ENCODE assay signal across 25 cellular contexts in genomic region chr17:31663576-31663975, GRCh38.
DNase-seq lines count a peak whose midpoint lies in the region; ATAC-seq and TF ChIP-seq lines count a peak whose summit lies in the region.
"Had no signal": no experiment of that assay in that cellular context is flagged by ENCODE, and none has a peak within 500 bp of the region (broad histone marks: within the 10 kb centered on the region; RNA-seq: fewer than 3 reads in every experiment).

No MANE protein-coding gene starts in this region.

- in situ Hi-C loops in ACHN (cut with HindIII; ENCODE audit: low pct_ligation_motif_present, low pct_unique_long_range_greater_than_20kb, low sequenced_read_pairs) (no loop called here), IMR-90 (cut with MboI; ENCODE audit: low sequenced_read_pairs) (no loop called here), brain microvascular endothelial cell (cut with HindIII; ENCODE audit: low pct_ligation_motif_present, low sequenced_read_pairs) (no loop called here)

- no peak overlapping the region for H2BK15ac ChIP-seq in IMR-90 (ENCODE audit: low read depth, low read length)

- dilution Hi-C loops in IMR-90 (cut with HindIII; ENCODE audit: low sequenced_read_pairs, unreplicated experiment) = no loop called here

- H2BK120ac ChIP-seq in IMR-90 (ENCODE audit: low read depth, low read length) = no peak overlapping the region

- intact Hi-C loops in IMR-90 (cut with micrococcal nuclease) = no loop called here

- no peak overlapping the region for H2BK20ac ChIP-seq in IMR-90 (ENCODE audit: low read depth, low read length)

- POLR2A ChIA-PET in IMR-90 (lab: Charles Lee; ENCODE audit: unreplicated experiment) = no interaction called here

- H3K36me3 ChIP-seq in IMR-90 (ENCODE audit: control insufficient read depth, insufficient read depth, low read length) = no peaks in the 10 kb centered on the region
- no peaks in the 10 kb centered on the region for H3K36me3 ChIP-seq in brain microvascular endothelial cell (replicated peaks)
- no peaks in the 10 kb centered on the region for H3K36me3 ChIP-seq in Karpas-422 (ENCODE audit: insufficient read depth, low read length)
- H3K36me3 ChIP-seq: esophagus muscularis mucosa, WERI-Rb-1 had no signal

- H3K9me3 ChIP-seq in IMR-90 (ENCODE audit: control insufficient read depth, insufficient read depth, low read length) (peaks cover 22% of the 10 kb centered on the region), Karpas-422 (ENCODE audit: low read length) (peaks cover 3% of the 10 kb centered on the region; the same call in 1 of the 2 replicates)

- H4K8ac ChIP-seq in IMR-90 (ENCODE audit: low read depth in 2 of 2, low read length in 2 of 2) = no peak overlapping the region

- H3K27ac ChIP-seq in IMR-90 (ENCODE audit: insufficient read depth, low read length) = no peak overlapping the region
- no peak overlapping the region for H3K27ac ChIP-seq in brain microvascular endothelial cell
- no peak overlapping the region for H3K27ac ChIP-seq in Karpas-422 (ENCODE audit: low read length)
- H3K27ac ChIP-seq: esophagus muscularis mucosa, WERI-Rb-1 had no signal

- H4K91ac ChIP-seq in IMR-90 (ENCODE audit: insufficient read depth, low read depth, low read length) = no peak overlapping the region

- H2AK9ac ChIP-seq in IMR-90 (replicated peaks; ENCODE audit: low read depth, low read length, poor library complexity) = no peak overlapping the region

- no CpG with 5 or more reads among the region's 2 CpGs for WGBS in IMR-90 (ENCODE audit: extremely low coverage in 2 of 2, insufficient read length in 1 of 2), 2 experiments

- no peak overlapping the region for H2AK5ac ChIP-seq in IMR-90 (ENCODE audit: low read depth, low read length)

- H3K18ac ChIP-seq in IMR-90 (ENCODE audit: low read depth, low read length) = no peak overlapping the region

- H3K9ac ChIP-seq in IMR-90 (ENCODE audit: low read depth, low read length) = no peak overlapping the region
- H3K9ac ChIP-seq in Karpas-422 (ENCODE audit: low read length) = no peak overlapping the region

- TF ChIP-seq CTCF in IMR-90 (conservative IDR thresholded peaks at IDR 0.05; ENCODE audit: low read depth, low read length) (no peak), brain microvascular endothelial cell (IDR thresholded peaks at IDR 0.05; ENCODE audit: low read depth, low read length, missing control alignments) (no peak)

- H2AFZ ChIP-seq in IMR-90 (replicated peaks; ENCODE audit: low read length, poor library complexity) (no peak overlapping the region), Karpas-422 (ENCODE audit: low read length) (no peak overlapping the region)

- CTCF ChIA-PET in IMR-90 (lab: Yijun Ruan, JAX) = no interaction called here

- H3K4ac ChIP-seq in IMR-90 (ENCODE audit: low read depth, low read length) = no peak overlapping the region

- no peak overlapping the region for H3K4me2 ChIP-seq in IMR-90 (ENCODE audit: low read depth, low read length)
- no peak overlapping the region for H3K4me2 ChIP-seq in Karpas-422 (ENCODE audit: low read depth, low read length, poor library complexity, severe bottlenecking)

- no peak for ATAC-seq in IMR-90 (ENCODE audit: low read depth)
- ATAC-seq: activated naive CD4-positive, alpha-beta T cell treated with anti-CD3 and anti-CD28 coated beads, Interleukin-2, amount 50 U/mL, for 72 hours; activated T-helper 17 cell treated with anti-CD3 and anti-CD28 coated beads, Interleukin-2, amount 50 U/mL, for 72 hours; left colon; PC-3; stimulated activated effector memory CD8-positive, alpha-beta T cell treated with anti-CD3 and anti-CD28 coated beads, Interleukin-12 subunit alpha, Interleukin-12 subunit beta, amount 100 ng/mL, for 72 hours had no signal

- DNase-seq in ACHN (peak; percentile 16), IMR-90 (peak; percentile 28), dermis blood vessel endothelial cell (peak; percentile 31), glomerular endothelial cell (ENCODE audit: extremely low read depth, low read depth, low spot score) (peak; percentile 31), HT-29 (ENCODE audit: low spot score) (no peak), brain microvascular endothelial cell (no peak), Karpas-422 (no peak), D341Med (ENCODE audit: low spot score) (no peak)
- DNase-seq: activated CD4-positive, alpha-beta T cell treated with anti-CD3 and anti-CD28 coated beads, Interleukin-2, amount 50 U/mL, for 1 hour; effector memory CD4-positive, alpha-beta T cell; H9; head of caudate nucleus; left colon; NCI-H1105 treated with DMSO at 0.1 percent for 48 hours; NCI-H2081 treated with DMSO at 0.1 percent for 48 hours; NCI-H446; nucleus accumbens; PC-3; SHP77 treated with DMSO at 0.1 percent for 48 hours; T-helper 9 cell; WERI-Rb-1 had no signal

- H3K79me1 ChIP-seq in IMR-90 (ENCODE audit: low read depth in 1 of 2, low read length in 2 of 2) = no peaks in the 10 kb centered on the region

- H3K9me2 ChIP-seq in Karpas-422 (replicated peaks; ENCODE audit: insufficient read depth, low read length) = no peaks in the 10 kb centered on the region

- H2BK5ac ChIP-seq in IMR-90 (ENCODE audit: low read depth, low read length, poor library complexity, severe bottlenecking) = no peak overlapping the region

- no peaks in the 10 kb centered on the region for H4K20me1 ChIP-seq in IMR-90 (ENCODE audit: insufficient read depth, low read length)
- H4K20me1 ChIP-seq in Karpas-422 (ENCODE audit: insufficient read depth, low read depth, low read length) = no peaks in the 10 kb centered on the region

- H3K4me1 ChIP-seq in IMR-90 (ENCODE audit: control insufficient read depth, insufficient read depth, low read length) = no peaks in the 10 kb centered on the region
- no peaks in the 10 kb centered on the region for H3K4me1 ChIP-seq in Karpas-422 (ENCODE audit: low read length)
- H3K4me1 ChIP-seq: esophagus muscularis mucosa had no signal

- no peak overlapping the region for H4K5ac ChIP-seq in IMR-90 (ENCODE audit: low read depth, low read length)

- peaks cover 1% of the 10 kb centered on the region; the same call in 1 of the 2 replicates for H3K9me1 ChIP-seq in IMR-90 (ENCODE audit: insufficient read depth, low read length)

- no peaks in the 10 kb centered on the region for H3K79me2 ChIP-seq in Karpas-422 (ENCODE audit: low read length)

- no TSS peak for BruUV-seq in IMR-90 (replicated peaks; lab: Mats Ljungman, UMichigan)

- no peak for TF ChIP-seq RAD21 in IMR-90 (IDR thresholded peaks at IDR 0.05; ENCODE audit: low read length)

- no peak overlapping the region for H3K4me3 ChIP-seq in IMR-90 (ENCODE audit: insufficient read depth, low read depth, low read length)
- no peak overlapping the region for H3K4me3 ChIP-seq in brain microvascular endothelial cell (ENCODE audit: low read depth, low read length)
- H3K4me3 ChIP-seq in Karpas-422 (ENCODE audit: low read length) = no peak overlapping the region
- H3K4me3 ChIP-seq: esophagus muscularis mucosa had no signal

- no peak overlapping the region for H3K14ac ChIP-seq in IMR-90 (replicated peaks; ENCODE audit: low read depth, low read length)

- no peak for TF ChIP-seq POLR2A in IMR-90 (IDR thresholded peaks at IDR 0.05; ENCODE audit: low read depth, low read length)

- no peak overlapping the region for H3K23ac ChIP-seq in IMR-90 (ENCODE audit: low read depth, low read length)

- H3K27me3 ChIP-seq in IMR-90 (ENCODE audit: control insufficient read depth, insufficient read depth, low read length) (peaks cover 2% of the 10 kb centered on the region; the same call in 1 of the 2 replicates), brain microvascular endothelial cell (replicated peaks) (no peaks in the 10 kb centered on the region), Karpas-422 (ENCODE audit: low read length) (no peaks in the 10 kb centered on the region)
- H3K27me3 ChIP-seq: esophagus muscularis mucosa had no signal

- H3K56ac ChIP-seq in IMR-90 (ENCODE audit: extremely low read depth, insufficient read depth, low read length) = no peak overlapping the region

TF ChIP-seq in IMR-90, 13 proteins besides CTCF, POLR2A, EP300 and RAD21:
- TF ChIP-seq MAZ (IDR thresholded peaks at IDR 0.05; ENCODE audit: borderline replicate concordance, low read depth, low read length) (no peak), MAFK (IDR thresholded peaks at IDR 0.05; ENCODE audit: low read depth, low read length) (no peak), FOS (IDR thresholded peaks at IDR 0.05; ENCODE audit: low read depth, low read length) (no peak), MXI1 (IDR thresholded peaks at IDR 0.05; ENCODE audit: borderline replicate concordance, low read depth, low read length) (no peak), CEBPB (IDR thresholded peaks at IDR 0.05; ENCODE audit: low read depth, low read length) (no peak), BHLHE40 (IDR thresholded peaks at IDR 0.05; ENCODE audit: low read depth, low read length) (no peak), NFE2L2 (IDR thresholded peaks at IDR 0.05; ENCODE audit: low read depth, low read length) (no peak), CHD1 (IDR thresholded peaks at IDR 0.05; ENCODE audit: low read depth, low read length) (no peak), SMC3 (IDR thresholded peaks at IDR 0.05; ENCODE audit: low read depth, low read length) (no peak), RFX5 (IDR thresholded peaks at IDR 0.05; ENCODE audit: low read depth, low read length) (no peak), RCOR1 (IDR thresholded peaks at IDR 0.05; ENCODE audit: insufficient replicate concordance, low read length) (no peak), ELK1 (IDR thresholded peaks at IDR 0.05; ENCODE audit: borderline replicate concordance, low read depth, low read length) (no peak)
- TF ChIP-seq, protein P1, sequence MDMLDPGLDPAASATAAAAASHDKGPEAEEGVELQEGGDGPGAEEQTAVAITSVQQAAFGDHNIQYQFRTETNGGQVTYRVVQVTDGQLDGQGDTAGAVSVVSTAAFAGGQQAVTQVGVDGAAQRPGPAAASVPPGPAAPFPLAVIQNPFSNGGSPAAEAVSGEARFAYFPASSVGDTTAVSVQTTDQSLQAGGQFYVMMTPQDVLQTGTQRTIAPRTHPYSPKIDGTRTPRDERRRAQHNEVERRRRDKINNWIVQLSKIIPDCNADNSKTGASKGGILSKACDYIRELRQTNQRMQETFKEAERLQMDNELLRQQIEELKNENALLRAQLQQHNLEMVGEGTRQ (IDR thresholded peaks at IDR 0.05; ENCODE audit: low read depth, low read length) = no peak

Comparison
In these comparisons a context has a peak if more than half of its experiments do, and no peak if none do; other contexts are left out.
1. DNase-seq: peak in ACHN (single experiment), IMR-90 (single experiment), dermis blood vessel endothelial cell (single experiment) and glomerular endothelial cell (single experiment); none in HT-29 (single experiment), brain microvascular endothelial cell (single experiment), Karpas-422 (single experiment) and D341Med (single experiment).